27 cellular contexts compared by ENCODE assay signal in genomic region chr5:143930561-143930960, GRCh38.
"Had no signal": no experiment of that assay in that cellular context is flagged by ENCODE, and none has a peak within 500 bp of the region (broad histone marks: within the 10 kb centered on the region; RNA-seq: fewer than 3 reads in every experiment).

No MANE protein-coding gene starts in this region.

- H3K4me3 ChIP-seq: colonic mucosa, coronary artery, dorsolateral prefrontal cortex, esophagus muscularis mucosa, esophagus squamous epithelium, gastroesophageal sphincter, heart left ventricle, heart right ventricle, hepatocyte had no signal

- H3K79me2 ChIP-seq: hepatocyte had no signal

- H3K4me2 ChIP-seq: hepatocyte had no signal

- H3K27me3 ChIP-seq: colonic mucosa, dorsolateral prefrontal cortex, esophagus muscularis mucosa, esophagus squamous epithelium, foreskin keratinocyte, gastrocnemius medialis, gastroesophageal sphincter, heart left ventricle, heart right ventricle, hepatocyte had no signal

- H2AFZ ChIP-seq: hepatocyte had no signal

- ATAC-seq: effector memory CD8-positive, alpha-beta T cell; esophagus mucosa; foreskin keratinocyte; gastroesophageal sphincter had no signal

- H3K36me3 ChIP-seq: colonic mucosa, esophagus muscularis mucosa, esophagus squamous epithelium, gastrocnemius medialis, gastroesophageal sphincter, heart left ventricle, heart right ventricle had no signal

- H3K27ac ChIP-seq: colonic mucosa, coronary artery, dorsolateral prefrontal cortex, epithelial cell of prostate, esophagus muscularis mucosa, esophagus squamous epithelium, foreskin keratinocyte, gastroesophageal sphincter, heart left ventricle, heart right ventricle, hepatocyte had no signal

- FAIRE-seq: endometrium, endothelial cell of umbilical vein, frontal cortex had no signal

- H3K4me1 ChIP-seq: colonic mucosa, gastroesophageal sphincter, heart right ventricle had no signal

- DNase-seq: colonic mucosa; cortex of kidney; dermis blood vessel endothelial cell; dorsolateral prefrontal cortex; effector CD4-positive, alpha-beta T cell; effector CD8-positive, alpha-beta T cell; effector memory CD4-positive, alpha-beta T cell; effector memory CD8-positive, alpha-beta T cell; endodermal cell; erythroblast; esophagus squamous epithelium; foreskin fibroblast; foreskin keratinocyte; foreskin melanocyte; gastrocnemius medialis; glutamatergic neuron; heart left ventricle; heart right ventricle had no signal

- H3K9me3 ChIP-seq: colonic mucosa, gastrocnemius medialis had no signal
